22 cellular contexts compared by ENCODE assay signal in the genomic region with DNA sequence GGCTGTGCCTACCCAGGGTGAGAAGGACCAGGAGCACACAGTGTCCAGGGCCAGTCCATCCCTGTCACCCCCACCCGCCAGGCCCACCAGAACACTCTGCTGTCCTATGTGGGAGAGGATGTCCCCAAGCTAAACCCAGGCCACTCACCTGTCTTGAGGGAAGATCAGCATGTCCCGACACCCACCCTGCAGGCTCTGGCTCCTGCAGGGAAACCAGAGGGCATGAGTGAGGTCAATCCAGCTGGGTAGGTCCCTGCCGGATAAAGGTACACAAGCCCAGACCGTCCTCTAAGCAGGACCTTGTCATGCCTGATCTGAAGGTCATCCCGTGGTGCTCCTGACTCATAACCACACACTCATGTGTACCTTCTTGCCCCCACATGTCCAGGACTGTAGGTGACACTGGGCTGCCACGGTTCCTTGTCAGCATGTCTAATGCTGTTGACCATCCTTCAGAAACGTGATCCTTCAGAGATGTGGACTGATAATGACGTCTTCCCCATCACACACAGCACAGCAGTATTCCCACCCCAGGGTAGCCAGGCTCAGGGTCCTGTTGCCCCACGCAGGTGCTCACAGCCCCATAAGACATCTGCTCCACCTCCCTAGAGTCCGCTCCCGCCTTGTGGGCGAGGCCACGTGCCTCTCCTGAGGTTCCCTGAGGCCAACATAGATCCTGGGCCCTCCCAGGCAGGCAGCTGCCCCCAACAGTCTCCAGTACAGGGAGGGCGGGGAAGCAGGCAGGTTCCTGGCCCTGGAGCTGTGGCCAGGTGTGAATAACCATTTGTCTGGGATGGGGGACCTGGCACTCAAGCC. TPM values are rescaled to one million over a fixed set of nuclear protein-coding genes. Genes with fewer than 3 reads are reported as not detected.
DNase-seq lines count a peak whose midpoint lies in the region; ATAC-seq and TF ChIP-seq lines count a peak whose summit lies in the region.
"Had no signal": no experiment of that assay in that cellular context is flagged by ENCODE, and none has a peak within 500 bp of the region (broad histone marks: within the 10 kb centered on the region; RNA-seq: fewer than 3 reads in every experiment).

No MANE protein-coding gene starts in this region.

- no peak overlapping the region for H4K8ac ChIP-seq in IMR-90 (ENCODE audit: low read depth in 2 of 2, low read length in 2 of 2)

- no peak overlapping the region for H2BK120ac ChIP-seq in IMR-90 (ENCODE audit: low read depth, low read length)

- H3K4me1 ChIP-seq in BE2C (peaks cover 68% of the 10 kb centered on the region), IMR-90 (ENCODE audit: control insufficient read depth, insufficient read depth, low read length) (no peaks in the 10 kb centered on the region), HAP-1 (no peaks in the 10 kb centered on the region)
- H3K4me1 ChIP-seq: A549 had no signal

- H2BK20ac ChIP-seq in IMR-90 (ENCODE audit: low read depth, low read length) = no peak overlapping the region

- H2AK5ac ChIP-seq in IMR-90 (ENCODE audit: low read depth, low read length) = peak overlapping the region; percentile 0; the same call in 1 of the 2 replicates

- H2BK5ac ChIP-seq in IMR-90 (ENCODE audit: low read depth, low read length, poor library complexity, severe bottlenecking) = no peak overlapping the region

- no peak overlapping the region for H2AK9ac ChIP-seq in IMR-90 (replicated peaks; ENCODE audit: low read depth, low read length, poor library complexity)

- H3K9me3 Mint-ChIP-seq in glutamatergic neuron (ENCODE audit: unreplicated experiment) = peaks cover 10% of the 10 kb centered on the region
- no peaks in the 10 kb centered on the region for H3K9me3 Mint-ChIP-seq in neural crest cell
- no peaks in the 10 kb centered on the region for H3K9me3 Mint-ChIP-seq in osteocyte (ENCODE audit: unreplicated experiment)
- H3K9me3 Mint-ChIP-seq: activated CD4-positive, alpha-beta T cell treated with anti-CD3 and anti-CD28 coated beads, Interleukin-2, amount 10 ng/mL, durations not matched to agents 24 days and 14 days; activated T-cell treated with anti-CD3 and anti-CD28 coated beads, Interleukin-2, amount 50 U/mL, for 24 hours; memory B cell had no signal

- H3K9me3 ChIP-seq in BE2C = no peaks in the 10 kb centered on the region
- H3K9me3 ChIP-seq in IMR-90 (ENCODE audit: control insufficient read depth, insufficient read depth, low read length) = no peaks in the 10 kb centered on the region
- no peaks in the 10 kb centered on the region for H3K9me3 ChIP-seq in HAP-1
- H3K9me3 ChIP-seq: A549, body of pancreas, tibial artery had no signal

- no peak overlapping the region for H3K18ac ChIP-seq in IMR-90 (ENCODE audit: low read depth, low read length)

- H3K27me3 Mint-ChIP-seq in glutamatergic neuron (ENCODE audit: unreplicated experiment) (peaks cover 2% of the 10 kb centered on the region), neural crest cell (ENCODE audit: low read depth) (peaks cover 13% of the 10 kb centered on the region), osteocyte (ENCODE audit: unreplicated experiment) (peaks cover 6% of the 10 kb centered on the region)
- H3K27me3 Mint-ChIP-seq: memory B cell had no signal

- peak; percentile 16 for DNase-seq in BE2C
- DNase-seq in IMR-90 = no peak
- DNase-seq in glutamatergic neuron = peak; percentile 15
- no peak for DNase-seq in neural crest cell (ENCODE audit: low read depth, low spot score)
- no peak for DNase-seq in HAP-1 (ENCODE audit: low spot score in 2 of 2)
- no peak for DNase-seq in osteocyte (ENCODE audit: extremely low spot score, unreplicated experiment)
- DNase-seq in GM13976 (ENCODE audit: low spot score) = no peak
- DNase-seq: activated CD4-positive, alpha-beta T cell treated with anti-CD3 and anti-CD28 coated beads, Interleukin-2, amount 10 ng/mL, durations not matched to agents 24 days and 14 days; activated T-cell treated with anti-CD3 and anti-CD28 coated beads, Interleukin-2, amount 50 U/mL, for 24 hours; body of pancreas; DMS53; kidney glomerular epithelial cell; NCI-H146; NCI-H446 treated with DMSO at 0.1 percent for 48 hours; NCI-H82 had no signal

- H3K14ac ChIP-seq in IMR-90 (replicated peaks; ENCODE audit: low read depth, low read length) = no peak overlapping the region

- TF ChIP-seq POLR2A in IMR-90 (IDR thresholded peaks at IDR 0.05; ENCODE audit: low read depth, low read length) = no peak

- no peak overlapping the region for H2BK15ac ChIP-seq in IMR-90 (ENCODE audit: low read depth, low read length)

- H3K4me3 Mint-ChIP-seq in glutamatergic neuron (ENCODE audit: unreplicated experiment) (peak overlapping the region; percentile 49), neural crest cell (no peak overlapping the region), osteocyte (ENCODE audit: unreplicated experiment) (no peak overlapping the region)
- H3K4me3 Mint-ChIP-seq: activated CD4-positive, alpha-beta T cell treated with anti-CD3 and anti-CD28 coated beads, Interleukin-2, amount 10 ng/mL, durations not matched to agents 24 days and 14 days; activated T-cell treated with anti-CD3 and anti-CD28 coated beads, Interleukin-2, amount 50 U/mL, for 24 hours; memory B cell had no signal

- 78% methylated on average over 5 of the region's 14 CpGs; no CpG with 5 or more reads in 1 of the 2 experiments for WGBS in IMR-90 (ENCODE audit: extremely low coverage in 2 of 2, insufficient read length in 1 of 2), 2 experiments

- POLR2A ChIA-PET in IMR-90 (lab: Charles Lee; ENCODE audit: unreplicated experiment) = no interaction called here

- BruUV-seq in IMR-90 (replicated peaks; lab: Mats Ljungman, UMichigan) = no TSS peak

- intact Hi-C loops in IMR-90 (cut with micrococcal nuclease) = loop anchor here (5.0 kb wide), 1 partner anchor 278 kb away; no protein-coding TSS in a partner anchor

- dilution Hi-C loops in IMR-90 (cut with HindIII; ENCODE audit: low sequenced_read_pairs, unreplicated experiment) = no loop called here

- peaks cover 14% of the 10 kb centered on the region for H3K4me1 Mint-ChIP-seq in glutamatergic neuron (ENCODE audit: low read depth, unreplicated experiment)
- H3K4me1 Mint-ChIP-seq in neural crest cell = peaks cover 12% of the 10 kb centered on the region
- H3K4me1 Mint-ChIP-seq in osteocyte (ENCODE audit: unreplicated experiment) = peaks cover 12% of the 10 kb centered on the region
- H3K4me1 Mint-ChIP-seq: activated CD4-positive, alpha-beta T cell treated with anti-CD3 and anti-CD28 coated beads, Interleukin-2, amount 10 ng/mL, durations not matched to agents 24 days and 14 days; memory B cell had no signal

- H3K36me3 Mint-ChIP-seq in glutamatergic neuron (ENCODE audit: unreplicated experiment) = peaks cover 4% of the 10 kb centered on the region
- H3K36me3 Mint-ChIP-seq in neural crest cell (ENCODE audit: low read depth) = no peaks in the 10 kb centered on the region
- no peaks in the 10 kb centered on the region for H3K36me3 Mint-ChIP-seq in osteocyte (ENCODE audit: unreplicated experiment)
- H3K36me3 Mint-ChIP-seq: memory B cell had no signal

- H3K9me1 ChIP-seq in IMR-90 (ENCODE audit: insufficient read depth, low read length) = no peaks in the 10 kb centered on the region

- TF ChIP-seq RAD21 in IMR-90 (IDR thresholded peaks at IDR 0.05; ENCODE audit: low read length) = no peak

- no peak overlapping the region for H3K56ac ChIP-seq in IMR-90 (ENCODE audit: extremely low read depth, insufficient read depth, low read length)

- H3K79me1 ChIP-seq in IMR-90 (ENCODE audit: low read depth in 1 of 2, low read length in 2 of 2) = no peaks in the 10 kb centered on the region

- H3K36me3 ChIP-seq in BE2C (peaks cover 7% of the 10 kb centered on the region), IMR-90 (ENCODE audit: control insufficient read depth, insufficient read depth, low read length) (no peaks in the 10 kb centered on the region), HAP-1 (replicated peaks) (no peaks in the 10 kb centered on the region)
- H3K36me3 ChIP-seq: tibial artery had no signal

- H3K27ac Mint-ChIP-seq in glutamatergic neuron (ENCODE audit: unreplicated experiment) (peak overlapping the region; percentile 59), neural crest cell (ENCODE audit: unreplicated experiment) (peak overlapping the region; percentile 3), osteocyte (ENCODE audit: unreplicated experiment) (no peak overlapping the region)
- H3K27ac Mint-ChIP-seq: activated CD4-positive, alpha-beta T cell treated with anti-CD3 and anti-CD28 coated beads, Interleukin-2, amount 10 ng/mL, durations not matched to agents 24 days and 14 days; activated T-cell treated with anti-CD3 and anti-CD28 coated beads, Interleukin-2, amount 50 U/mL, for 24 hours; memory B cell had no signal

- H3K4me3 ChIP-seq in BE2C (ENCODE audit: low read depth, low read length) (no peak overlapping the region), IMR-90 (ENCODE audit: insufficient read depth, low read depth, low read length) (no peak overlapping the region), HAP-1 (no peak overlapping the region)
- H3K4me3 ChIP-seq: A549, body of pancreas, tibial artery had no signal

- H3K9ac ChIP-seq in IMR-90 (ENCODE audit: low read depth, low read length) = no peak overlapping the region

- CTCF ChIA-PET in IMR-90 (lab: Yijun Ruan, JAX) = interaction anchor here (0.8 kb wide), 1 partner anchor 8 kb away, joined by 3 read pairs; no protein-coding TSS in a partner anchor

- H4K5ac ChIP-seq in IMR-90 (ENCODE audit: low read depth, low read length) = no peak overlapping the region

- H3K23ac ChIP-seq in IMR-90 (ENCODE audit: low read depth, low read length) = no peak overlapping the region

- ATAC-seq in IMR-90 (ENCODE audit: low read depth) (no peak), HG02678 (IDR thresholded peaks at IDR 0.05; ENCODE audit: unreplicated experiment) (no peak)
- ATAC-seq: A549, body of pancreas, HCT116 had no signal

- no peak overlapping the region for H3K4ac ChIP-seq in IMR-90 (ENCODE audit: low read depth, low read length)

- no peak overlapping the region for H3K27ac ChIP-seq in IMR-90 (ENCODE audit: insufficient read depth, low read length)
- H3K27ac ChIP-seq: A549, body of pancreas, epithelial cell of prostate, tibial artery, VCaP had no signal

- no peak for TF ChIP-seq CTCF in BE2C (IDR thresholded peaks at IDR 0.05; ENCODE audit: low read depth, low read length)
- TF ChIP-seq CTCF in IMR-90 (conservative IDR thresholded peaks at IDR 0.05; ENCODE audit: low read depth, low read length) = no peak
- no peak for TF ChIP-seq CTCF in glutamatergic neuron (IDR thresholded peaks at IDR 0.05; ENCODE audit: partially characterized antibody, unreplicated experiment)
- TF ChIP-seq CTCF in neural crest cell (conservative IDR thresholded peaks at IDR 0.05) = no peak
- no peak for TF ChIP-seq CTCF in osteocyte (IDR thresholded peaks at IDR 0.05)
- no peak for TF ChIP-seq CTCF in GM13976 (IDR thresholded peaks at IDR 0.05; ENCODE audit: borderline replicate concordance, control extremely low read depth, extremely low read depth, insufficient read depth, missing control alignments)

- no peaks in the 10 kb centered on the region for H3K27me3 ChIP-seq in BE2C
- peaks cover 18% of the 10 kb centered on the region for H3K27me3 ChIP-seq in IMR-90 (ENCODE audit: control insufficient read depth, insufficient read depth, low read length)
- H3K27me3 ChIP-seq in HAP-1 (ENCODE audit: low read depth) = no peaks in the 10 kb centered on the region
- H3K27me3 ChIP-seq: body of pancreas, tibial artery had no signal

- no peak overlapping the region for H4K91ac ChIP-seq in IMR-90 (ENCODE audit: insufficient read depth, low read depth, low read length)

- H3K4me2 ChIP-seq in IMR-90 (ENCODE audit: low read depth, low read length) = no peak overlapping the region
- H3K4me2 ChIP-seq: A549 had no signal

- peak overlapping the region; percentile 72 for H2AFZ ChIP-seq in IMR-90 (replicated peaks; ENCODE audit: low read length, poor library complexity)

- no peaks in the 10 kb centered on the region for H4K20me1 ChIP-seq in IMR-90 (ENCODE audit: insufficient read depth, low read length)

- in situ Hi-C loops in IMR-90 (cut with MboI; ENCODE audit: low sequenced_read_pairs) (loop anchor here (5.0 kb wide), 1 partner anchor 38 kb away; no protein-coding TSS in a partner anchor), HAP-1 (cut with MboI; ENCODE audit: low sequenced_read_pairs) (loop anchor here (10.0 kb wide), 1 partner anchor 64 kb away; no protein-coding TSS in a partner anchor), GM13976 (cut with MboI; ENCODE audit: low sequenced_read_pairs, unreplicated experiment) (no loop called here)

RNA-seq across cellular contexts. Expression of gene ARVCF, which starts 6.1 kb away (rescaled TPM):
- polyA plus RNA-seq in BE2C (2012; ENCODE audit: insufficient read depth, insufficient read length, low read depth) = 335 TPM
- total RNA-seq in IMR-90 (2012; rRNA removed) (8.6 and 12.2 TPM in 2 replicates), glutamatergic neuron (ENCODE audit: unreplicated experiment) (119 TPM), neural crest cell (93.5 and 105 TPM in 2 replicates), osteocyte (26.5 and 29.3 TPM in 2 replicates)
- polyA plus RNA-seq in IMR-90 (2012; rRNA removed) = 14.1 and 18.1 TPM in 2 replicates
- 8.9 and 14.7 TPM in 2 replicates for polyA plus RNA-seq in IMR-90 (2012; cell fraction: cytosol; rRNA removed)
- 46.1 and 149 TPM in 2 replicates for polyA plus RNA-seq in IMR-90 (2012; cell fraction: nucleus; rRNA removed; ENCODE audit: low replicate concordance)

RNA-seq across cellular contexts. Expression of gene TANGO2, which starts 10.4 kb away (rescaled TPM):
- 8.0 TPM for polyA plus RNA-seq in BE2C (2012; ENCODE audit: insufficient read depth, insufficient read length, low read depth)
- 60.5 and 75.1 TPM in 2 replicates for total RNA-seq in IMR-90 (2012; rRNA removed)
- 43.2 and 45.1 TPM in 2 replicates for polyA plus RNA-seq in IMR-90 (2012; rRNA removed)
- polyA plus RNA-seq in IMR-90 (2012; cell fraction: cytosol; rRNA removed) = 33.0 and 52.8 TPM in 2 replicates
- 45.9 and 91.8 TPM in 2 replicates for polyA plus RNA-seq in IMR-90 (2012; cell fraction: nucleus; rRNA removed; ENCODE audit: low replicate concordance)
- total RNA-seq in glutamatergic neuron (ENCODE audit: unreplicated experiment) = 31.8 TPM
- 12.8 and 13.4 TPM in 2 replicates for total RNA-seq in neural crest cell
- 24.9 and 28.1 TPM in 2 replicates for total RNA-seq in osteocyte

Comparison
In these comparisons a context has a peak if more than half of its experiments do, and no peak if none do; other contexts are left out.
1. DNase-seq: peak in BE2C (single experiment) and glutamatergic neuron (single experiment); none in IMR-90 (single experiment), neural crest cell (single experiment), HAP-1 (0 of 2), osteocyte (single experiment) and GM13976 (single experiment).